In the genomic region with DNA sequence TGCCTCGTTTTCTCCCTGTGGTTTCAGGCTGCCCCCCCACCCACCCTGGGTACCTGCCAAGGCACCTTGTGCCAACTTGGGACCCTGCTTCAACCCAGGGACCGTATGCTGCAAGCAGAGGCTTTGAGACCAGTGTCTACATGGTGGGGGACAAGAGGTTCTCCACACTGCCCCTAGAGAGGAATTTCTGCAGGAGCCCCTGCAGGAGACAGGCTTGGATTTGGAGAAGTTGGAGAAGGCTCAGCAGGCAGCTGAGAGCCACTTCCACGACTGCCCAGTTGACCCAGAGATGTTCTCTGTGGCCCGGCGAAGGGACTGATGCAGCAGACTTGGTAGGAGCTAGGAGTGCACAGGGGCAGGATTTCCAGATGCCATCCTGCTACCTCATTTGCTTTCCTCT, we compare ENCODE assay signal across 29 cellular contexts. TPM values are rescaled to one million over a fixed set of nuclear protein-coding genes. Genes with fewer than 3 reads are reported as not detected.
"Had no signal": no experiment of that assay in that cellular context is flagged by ENCODE, and none has a peak within 500 bp of the region (broad histone marks: within the 10 kb centered on the region; RNA-seq: fewer than 3 reads in every experiment).

No MANE protein-coding gene starts in this region.

- H3K36me3 Mint-ChIP-seq: activated naive CD8-positive, alpha-beta T cell treated with anti-CD3 and anti-CD28 coated beads for 36 hours had no signal

- H3K9me3 Mint-ChIP-seq: activated CD4-positive, alpha-beta T cell treated with anti-CD3 and anti-CD28 coated beads, Interleukin-2, amount 10 ng/mL, durations not matched to agents 24 days and 14 days; activated CD8-positive, alpha-beta T cell treated with anti-CD3 and anti-CD28 coated beads for 36 hours; activated naive CD8-positive, alpha-beta T cell treated with anti-CD3 and anti-CD28 coated beads for 36 hours; activated T-cell treated with anti-CD3 and anti-CD28 coated beads, Interleukin-2, amount 50 U/mL, for 72 hours; activated T-helper 17 cell treated with anti-CD3 and anti-CD28 coated beads, Interleukin-2, amount 50 U/mL, for 72 hours had no signal

- H3K27ac Mint-ChIP-seq: activated CD4-positive, alpha-beta T cell treated with anti-CD3 and anti-CD28 coated beads, Interleukin-2, amount 10 ng/mL, durations not matched to agents 24 days and 14 days; activated CD8-positive, alpha-beta T cell treated with anti-CD3 and anti-CD28 coated beads for 36 hours; activated naive CD8-positive, alpha-beta T cell treated with anti-CD3 and anti-CD28 coated beads for 36 hours; activated T-cell treated with anti-CD3 and anti-CD28 coated beads, Interleukin-2, amount 50 U/mL, for 72 hours; activated T-helper 17 cell treated with anti-CD3 and anti-CD28 coated beads, Interleukin-2, amount 50 U/mL, for 72 hours had no signal

- H3K4me1 ChIP-seq: body of pancreas, Peyer's patch had no signal

- ATAC-seq: activated CD8-positive, alpha-beta T cell treated with anti-CD3 and anti-CD28 coated beads for 36 hours; activated T-cell treated with anti-CD3 and anti-CD28 coated beads, Interleukin-2, amount 50 U/mL, for 72 hours; activated T-helper 17 cell treated with anti-CD3 and anti-CD28 coated beads, Interleukin-2, amount 50 U/mL, for 72 hours; body of pancreas; PC-3 had no signal

- H3K36me3 ChIP-seq: breast epithelium, Peyer's patch had no signal

- H3K27ac ChIP-seq: ascending aorta, body of pancreas, breast epithelium, KMS-11, Peyer's patch had no signal

- H3K4me1 Mint-ChIP-seq: activated CD4-positive, alpha-beta T cell treated with anti-CD3 and anti-CD28 coated beads, Interleukin-2, amount 10 ng/mL, durations not matched to agents 24 days and 14 days; activated naive CD8-positive, alpha-beta T cell treated with anti-CD3 and anti-CD28 coated beads for 36 hours; activated T-helper 17 cell treated with anti-CD3 and anti-CD28 coated beads, Interleukin-2, amount 50 U/mL, for 72 hours had no signal

- DNase-seq: activated CD4-positive, alpha-beta T cell treated with anti-CD3 and anti-CD28 coated beads, Interleukin-2, amount 10 ng/mL, durations not matched to agents 24 days and 14 days; activated CD4-positive, alpha-beta T cell treated with anti-CD3 and anti-CD28 coated beads, Interleukin-2, amount 50 U/mL, for 4 hours; activated CD8-positive, alpha-beta T cell treated with anti-CD3 and anti-CD28 coated beads for 36 hours; activated effector memory CD4-positive, alpha-beta T cell treated with anti-CD3 and anti-CD28 coated beads, Interleukin-2, amount 50 U/mL, for 16 hours; activated naive CD4-positive, alpha-beta T cell; activated naive CD4-positive, alpha-beta T cell treated with anti-CD3 and anti-CD28 coated beads, Interleukin-2, amount 50 U/mL, for 16 hours; activated naive CD8-positive, alpha-beta T cell treated with anti-CD3 and anti-CD28 coated beads for 36 hours; activated T-cell treated with anti-CD3 and anti-CD28 coated beads, Interleukin-2, amount 50 U/mL, for 1 hour; activated T-cell treated with anti-CD3 and anti-CD28 coated beads, Interleukin-2, amount 50 U/mL, for 72 hours; body of pancreas; MM.1S; MV-4-11; NCI-H1092; NCI-H1436 treated with DMSO at 0.1 percent for 48 hours; NCI-H1694 treated with DMSO at 0.1 percent for 48 hours; NCI-H2029; NCI-H345; NCI-H524 treated with DMSO at 0.1 percent for 48 hours; NK-92 treated with Interleukin-12 subunit alpha and Interleukin-12 subunit beta, amount 100 ng/mL, for 24 hours; PC-3; SW 1271; T-helper 1 cell; T-helper 2 cell; T-helper 9 cell had no signal

- H3K4me3 Mint-ChIP-seq: activated CD4-positive, alpha-beta T cell treated with anti-CD3 and anti-CD28 coated beads, Interleukin-2, amount 10 ng/mL, durations not matched to agents 24 days and 14 days; activated CD8-positive, alpha-beta T cell treated with anti-CD3 and anti-CD28 coated beads for 36 hours; activated naive CD8-positive, alpha-beta T cell treated with anti-CD3 and anti-CD28 coated beads for 36 hours; activated T-cell treated with anti-CD3 and anti-CD28 coated beads, Interleukin-2, amount 50 U/mL, for 72 hours; activated T-helper 17 cell treated with anti-CD3 and anti-CD28 coated beads, Interleukin-2, amount 50 U/mL, for 72 hours had no signal

- H3K27me3 ChIP-seq: ascending aorta, body of pancreas, breast epithelium, Peyer's patch had no signal

- H3K9me3 ChIP-seq: ascending aorta, body of pancreas, breast epithelium, Peyer's patch had no signal

- H3K4me3 ChIP-seq: ascending aorta, body of pancreas, breast epithelium, Peyer's patch had no signal

RNA-seq across cellular contexts. Expression of a gene that starts 20.1 kb away (rescaled TPM):
- total RNA-seq: activated CD4-positive, alpha-beta T cell treated with anti-CD3 and anti-CD28 coated beads, Interleukin-2, amount 10 ng/mL, durations not matched to agents 24 days and 14 days; activated CD8-positive, alpha-beta T cell treated with anti-CD3 and anti-CD28 coated beads for 36 hours; activated naive CD8-positive, alpha-beta T cell treated with anti-CD3 and anti-CD28 coated beads for 36 hours; activated T-cell treated with anti-CD3 and anti-CD28 coated beads, Interleukin-2, amount 50 U/mL, for 72 hours; activated T-helper 17 cell treated with anti-CD3 and anti-CD28 coated beads, Interleukin-2, amount 50 U/mL, for 72 hours had no signal
